In the genomic region with DNA sequence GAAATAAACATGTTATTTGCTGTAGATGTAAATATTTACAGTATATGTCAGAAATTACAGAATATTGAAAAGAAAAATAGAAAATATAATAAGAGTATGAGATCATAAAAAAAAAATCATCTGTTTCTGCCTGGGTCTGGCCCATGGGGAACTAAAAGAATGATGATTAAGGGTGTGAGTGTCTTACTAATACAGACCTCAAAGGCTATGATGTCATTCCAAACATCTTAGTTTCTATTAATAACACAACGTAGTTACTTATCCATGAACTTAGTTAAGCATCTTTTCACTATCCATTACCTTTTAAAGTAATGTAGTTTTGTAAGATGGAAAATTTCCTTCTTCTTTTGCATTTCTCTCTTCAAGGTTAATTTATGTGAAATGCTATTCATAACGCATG, we compare ENCODE assay signal across 30 cellular contexts.
"Had no signal": no experiment of that assay in that cellular context is flagged by ENCODE, and none has a peak within 500 bp of the region (broad histone marks: within the 10 kb centered on the region; RNA-seq: fewer than 3 reads in every experiment).

No MANE protein-coding gene starts in this region.

- H3K36me3 ChIP-seq: left ventricle myocardium inferior, neural progenitor cell, neutrophil, right atrium auricular region, right lobe of liver, stomach, thyroid gland, transverse colon, upper lobe of left lung, vagina had no signal

- H3K79me2 ChIP-seq: parathyroid adenoma had no signal

- ATAC-seq: natural killer cell; psoas muscle; right lobe of liver; stimulated activated naive B cell treated with anti-CD40 and anti-IgM and Interleukin-4, amounts not matched to agents 10 μg/mL and 1 μg/mL and 100 μg/mL, for 72 hours; stimulated activated naive CD8-positive, alpha-beta T cell treated with anti-CD3 and anti-CD28 coated beads, Interleukin-15, Interleukin-2, amounts not matched to agents 100 U/mL and 50 U/mL, for 24 hours had no signal

- H3K9me3 ChIP-seq: neutrophil, psoas muscle, right atrium auricular region, right lobe of liver, stomach, testis, thyroid gland, transverse colon, upper lobe of left lung, vagina had no signal

- H3K27me3 ChIP-seq: neural progenitor cell, neutrophil, right atrium auricular region, right lobe of liver, stomach, testis, thyroid gland, transverse colon, upper lobe of left lung, vagina had no signal

- H3K4me1 ChIP-seq: left ventricle myocardium inferior, neural progenitor cell, parathyroid adenoma, psoas muscle, right atrium auricular region, right lobe of liver, stomach, testis, thyroid gland, transverse colon, upper lobe of left lung, vagina had no signal

- H3K4me3 ChIP-seq: left ventricle myocardium inferior, lung, neural progenitor cell, psoas muscle, right atrium auricular region, right lobe of liver, smooth muscle cell, stomach, testis, thyroid gland, transverse colon, upper lobe of left lung, vagina had no signal

- H3K27ac ChIP-seq: left ventricle myocardium inferior, neural progenitor cell, neutrophil, parathyroid adenoma, psoas muscle, right atrium auricular region, right lobe of liver, stomach, testis, thyroid gland, transverse colon, upper lobe of left lung, vagina had no signal

- H3K4me3 Mint-ChIP-seq: immature natural killer cell; mesothelial cell of epicardium; naive B cell; natural killer cell; nephron progenitor cell; neural progenitor cell; stimulated activated naive B cell treated with anti-CD40 and anti-IgM and Interleukin-4, amounts not matched to agents 10 μg/mL and 1 μg/mL and 100 μg/mL, for 72 hours had no signal

- H3K9me3 Mint-ChIP-seq: immature natural killer cell, mesothelial cell of epicardium, nephron progenitor cell, neural progenitor cell had no signal

- H3K4me2 ChIP-seq: neural progenitor cell, smooth muscle cell had no signal

- DNase-seq: hypothalamus; immature natural killer cell; kidney; left ventricle myocardium inferior; mesendoderm; naive B cell; natural killer cell; nephron progenitor cell; occipital lobe; psoas muscle; right lobe of liver; stimulated activated CD4-positive, alpha-beta T cell treated with anti-CD3 and anti-CD28 coated beads, Interleukin-12 subunit alpha, Interleukin-12 subunit beta, amount 100 ng/mL, for 4 hours; stimulated activated CD4-positive, alpha-beta T cell treated with anti-CD3 and anti-CD28 coated beads, Interleukin-15, amount 100 ng/mL, for 24 hours; stimulated activated CD4-positive, alpha-beta T cell treated with anti-CD3 and anti-CD28 coated beads, Interleukin-2, amount 100 ng/mL, for 24 hours; stimulated activated CD4-positive, alpha-beta T cell treated with anti-CD3 and anti-CD28 coated beads, Interleukin-4, amount 100 ng/mL, for 1 hour; stimulated activated naive B cell treated with anti-CD40 and anti-IgM and Interleukin-4, amounts not matched to agents 10 μg/mL and 1 μg/mL and 100 μg/mL, for 72 hours; stimulated activated naive CD8-positive, alpha-beta T cell treated with anti-CD3 and anti-CD28 coated beads, Interleukin-15, Interleukin-2, amounts not matched to agents 100 U/mL and 50 U/mL, for 24 hours; stomach; testis; thyroid gland; transverse colon; upper lobe of left lung had no signal

- H3K4me1 Mint-ChIP-seq: immature natural killer cell; mesothelial cell of epicardium; naive B cell; natural killer cell; nephron progenitor cell; neural progenitor cell; stimulated activated naive B cell treated with anti-CD40 and anti-IgM and Interleukin-4, amounts not matched to agents 10 μg/mL and 1 μg/mL and 100 μg/mL, for 72 hours had no signal

- H3K9ac ChIP-seq: neural progenitor cell, parathyroid adenoma had no signal

- H3K27me3 Mint-ChIP-seq: stimulated activated naive B cell treated with anti-CD40 and anti-IgM and Interleukin-4, amounts not matched to agents 10 μg/mL and 1 μg/mL and 100 μg/mL, for 72 hours had no signal

- H3K27ac Mint-ChIP-seq: immature natural killer cell; mesothelial cell of epicardium; naive B cell; natural killer cell; nephron progenitor cell; neural progenitor cell; stimulated activated naive B cell treated with anti-CD40 and anti-IgM and Interleukin-4, amounts not matched to agents 10 μg/mL and 1 μg/mL and 100 μg/mL, for 72 hours had no signal

- H3K36me3 Mint-ChIP-seq: immature natural killer cell; mesothelial cell of epicardium; naive B cell; natural killer cell; neural progenitor cell; stimulated activated naive B cell treated with anti-CD40 and anti-IgM and Interleukin-4, amounts not matched to agents 10 μg/mL and 1 μg/mL and 100 μg/mL, for 72 hours had no signal

- H2AFZ ChIP-seq: neural progenitor cell, parathyroid adenoma had no signal
